In genomic region chr17:41119696-41120690, GRCh38 we compare ENCODE assay signal across 15 cellular contexts. TPM values are rescaled to one million over a fixed set of nuclear protein-coding genes. Genes with fewer than 3 reads are reported as not detected.
DNase-seq lines count a peak whose midpoint lies in the region; ATAC-seq, FAIRE-seq and TF ChIP-seq lines count a peak whose summit lies in the region.
"Not testable (repeated sequence)": the region's sequence is repeated elsewhere in the genome, so short reads cannot be mapped to it uniquely, and the experiment has no call there.
"Had no signal": no experiment of that assay in that cellular context is flagged by ENCODE, and none has a peak within 500 bp of the region (broad histone marks: within the 10 kb centered on the region; RNA-seq: fewer than 3 reads in every experiment).

No MANE protein-coding gene starts in this region.

- H3K4me3 ChIP-seq in adipocyte (ENCODE audit: low read length); mesenchymal stem cell (ENCODE audit: insufficient read depth in 1 of 2, low read depth in 1 of 2, low read length in 2 of 2): not testable (repeated sequence)

- H3K9me3 Mint-ChIP-seq in activated B cell treated with CpG ODN at 0.5 μM for 24 hours; endothelial cell (ENCODE audit: unreplicated experiment); stimulated activated naive B cell treated with anti-CD40 and anti-IgM and Interleukin-4, amounts not matched to agents 10 μg/mL and 1 μg/mL and 100 μg/mL, for 72 hours: not testable (repeated sequence)

- in situ Hi-C loops in KBM-7 (cut with MboI; ENCODE audit: low pct_unique_long_range_greater_than_20kb, low sequenced_read_pairs): not testable (repeated sequence)

- ATAC-seq in activated B cell treated with CpG ODN at 0.5 μM for 24 hours (ENCODE audit: low read depth): peak; percentile 67
- peak; percentile 75 to 78 for ATAC-seq in stimulated activated naive B cell treated with anti-CD40 and anti-IgM and Interleukin-4, amounts not matched to agents 10 μg/mL and 1 μg/mL and 100 μg/mL, for 72 hours (replicated peaks)

- H3K4me1 ChIP-seq in adipocyte (ENCODE audit: control insufficient read depth, insufficient read depth, low read length); mesenchymal stem cell (ENCODE audit: control insufficient read depth, insufficient read depth, low read depth, low read length): not testable (repeated sequence)

- H3K36me3 ChIP-seq in adipocyte (ENCODE audit: control insufficient read depth, insufficient read depth, low read length, severe bottlenecking); mesenchymal stem cell (ENCODE audit: control insufficient read depth in 1 of 2, insufficient read depth in 2 of 2, low read depth in 1 of 2, low read length in 2 of 2): not testable (repeated sequence)

- H2BK120ac ChIP-seq in mesenchymal stem cell (ENCODE audit: low read depth, low read length): not testable (repeated sequence)

- H2AK5ac ChIP-seq in mesenchymal stem cell (ENCODE audit: low read length, severe bottlenecking): peak overlapping the region; percentile 56

- H2AFZ ChIP-seq in mesenchymal stem cell (ENCODE audit: low read depth, low read length): not testable (repeated sequence)

- intact Hi-C loops in activated B cell treated with CpG ODN at 0.5 μM for 24 hours (cut with micrococcal nuclease): loop anchor here (5.0 kb wide), 1 partner anchor 202 kb away; no protein-coding TSS in a partner anchor

- not testable (repeated sequence) for H3K9ac ChIP-seq in adipocyte (ENCODE audit: low read length); mesenchymal stem cell (ENCODE audit: low read length)

- peak overlapping the region; percentile 81 for H3K27ac Mint-ChIP-seq in activated B cell treated with CpG ODN at 0.5 μM for 24 hours
- peak overlapping the region; percentile 54 for H3K27ac Mint-ChIP-seq in endothelial cell (ENCODE audit: unreplicated experiment)
- peak overlapping the region; percentile 88 for H3K27ac Mint-ChIP-seq in stimulated activated naive B cell treated with anti-CD40 and anti-IgM and Interleukin-4, amounts not matched to agents 10 μg/mL and 1 μg/mL and 100 μg/mL, for 72 hours

- POLR2A ChIA-PET in activated B cell treated with CpG ODN at 0.5 μM for 24 hours (lab: Charles Lee): interaction anchor here (1.0 kb wide), 1 partner anchor 202 kb away, joined by 3 read pairs; no protein-coding TSS in a partner anchor

- not testable (repeated sequence) for H3K14ac ChIP-seq in mesenchymal stem cell (ENCODE audit: low read length in 2 of 2)

- H3K79me1 ChIP-seq in mesenchymal stem cell (replicated peaks; ENCODE audit: low read length, poor library complexity, severe bottlenecking): not testable (repeated sequence)

- 60% methylated on average over 5 of the region's 11 CpGs for WGBS in mesenchymal stem cell

- FAIRE-seq in RCC 7860 (lab: Jason Lieb, UNC): peak; percentile 54

- H3K4ac ChIP-seq in mesenchymal stem cell (ENCODE audit: low read depth in 1 of 2, low read length in 2 of 2): not testable (repeated sequence)

- peak; percentile 70 for DNase-seq in EH (ENCODE audit: low read depth)
- DNase-seq in KBM-7: peak; percentile 91
- not testable (repeated sequence) for DNase-seq in RCC 7860 (ENCODE audit: low spot score); activated B cell treated with CpG ODN at 0.5 μM for 24 hours; endothelial cell (ENCODE audit: low spot score); stimulated activated naive B cell treated with anti-CD40 and anti-IgM and Interleukin-4, amounts not matched to agents 10 μg/mL and 1 μg/mL and 100 μg/mL, for 72 hours
- peak; percentile 46 for DNase-seq in adipocyte (ENCODE audit: low read depth)
- DNase-seq in mesenchymal stem cell: peak; percentile 14

- H3K4me2 ChIP-seq in mesenchymal stem cell (ENCODE audit: low read length, poor library complexity, severe bottlenecking): not testable (repeated sequence)

- not testable (repeated sequence) for H3K27ac ChIP-seq in mesenchymal stem cell (ENCODE audit: low read length, poor library complexity, severe bottlenecking)

- not testable (repeated sequence) for H3K36me3 Mint-ChIP-seq in activated B cell treated with CpG ODN at 0.5 μM for 24 hours (ENCODE audit: low read depth); endothelial cell (ENCODE audit: low read depth, unreplicated experiment); stimulated activated naive B cell treated with anti-CD40 and anti-IgM and Interleukin-4, amounts not matched to agents 10 μg/mL and 1 μg/mL and 100 μg/mL, for 72 hours

- H3K27me3 ChIP-seq in adipocyte (replicated peaks; ENCODE audit: control insufficient read depth, insufficient read depth, low read length); mesenchymal stem cell (ENCODE audit: control insufficient read depth in 1 of 2, insufficient read depth in 1 of 2, low read length in 2 of 2): not testable (repeated sequence)

- peaks cover 10% of the 10 kb centered on the region for H3K27me3 Mint-ChIP-seq in activated B cell treated with CpG ODN at 0.5 μM for 24 hours
- H3K27me3 Mint-ChIP-seq in endothelial cell (ENCODE audit: unreplicated experiment); stimulated activated naive B cell treated with anti-CD40 and anti-IgM and Interleukin-4, amounts not matched to agents 10 μg/mL and 1 μg/mL and 100 μg/mL, for 72 hours: not testable (repeated sequence)

- H3K4me3 Mint-ChIP-seq in activated B cell treated with CpG ODN at 0.5 μM for 24 hours: peak overlapping the region; percentile 36
- not testable (repeated sequence) for H3K4me3 Mint-ChIP-seq in endothelial cell (ENCODE audit: unreplicated experiment)
- peak overlapping the region; percentile 57 to 69 for H3K4me3 Mint-ChIP-seq in stimulated activated naive B cell treated with anti-CD40 and anti-IgM and Interleukin-4, amounts not matched to agents 10 μg/mL and 1 μg/mL and 100 μg/mL, for 72 hours

- H2BK15ac ChIP-seq in mesenchymal stem cell (ENCODE audit: low read depth, poor library complexity, severe bottlenecking): not testable (repeated sequence)

- not testable (repeated sequence) for TF ChIP-seq CTCF in activated B cell treated with CpG ODN at 0.5 μM for 24 hours (IDR thresholded peaks at IDR 0.05); endothelial cell (IDR thresholded peaks at IDR 0.05; ENCODE audit: unreplicated experiment)

- H3K23ac ChIP-seq in mesenchymal stem cell (ENCODE audit: low read length in 2 of 2): not testable (repeated sequence)

- H2BK5ac ChIP-seq in mesenchymal stem cell (ENCODE audit: low read depth, low read length, poor library complexity, severe bottlenecking): not testable (repeated sequence)

- not testable (repeated sequence) for H3K9me3 ChIP-seq in adipocyte (ENCODE audit: control insufficient read depth, low read length); mesenchymal stem cell (ENCODE audit: control insufficient read depth, low read length)

- CTCF ChIA-PET in activated B cell treated with CpG ODN at 0.5 μM for 24 hours (lab: Charles Lee): interaction anchor here (0.8 kb wide), 1 partner anchor 202 kb away, joined by 3 read pairs; no protein-coding TSS in a partner anchor

- not testable (repeated sequence) for H3K18ac ChIP-seq in mesenchymal stem cell (ENCODE audit: low read depth in 1 of 2, low read length in 2 of 2)

- H2BK12ac ChIP-seq in mesenchymal stem cell (ENCODE audit: low read length in 2 of 2): not testable (repeated sequence)

- H3K4me1 Mint-ChIP-seq in activated B cell treated with CpG ODN at 0.5 μM for 24 hours: peaks cover 56% of the 10 kb centered on the region
- not testable (repeated sequence) for H3K4me1 Mint-ChIP-seq in endothelial cell (ENCODE audit: unreplicated experiment)
- H3K4me1 Mint-ChIP-seq in stimulated activated naive B cell treated with anti-CD40 and anti-IgM and Interleukin-4, amounts not matched to agents 10 μg/mL and 1 μg/mL and 100 μg/mL, for 72 hours: peaks cover 44 to 74% of the 10 kb centered on the region in 2 donors

- not testable (repeated sequence) for H4K8ac ChIP-seq in mesenchymal stem cell (ENCODE audit: low read length)

- not testable (repeated sequence) for H4K91ac ChIP-seq in mesenchymal stem cell (ENCODE audit: low read length)

RNA-seq across cellular contexts. Expression of gene KRTAP4-11, which starts 1.8 kb away (rescaled TPM):
- total RNA-seq in activated B cell treated with CpG ODN at 0.5 μM for 24 hours: not detected in 2 replicates
- total RNA-seq in endothelial cell (ENCODE audit: unreplicated experiment): not detected
- polyA plus RNA-seq in mesenchymal stem cell (2013, experiment 1 of 2): not detected
- not detected for polyA plus RNA-seq in mesenchymal stem cell (2013, experiment 2 of 2)
- total RNA-seq: Calu3, H7, hepatocyte, left ventricle myocardium superior, Peyer's patch, subcutaneous adipose tissue, ureter had no signal
- polyA plus RNA-seq: hepatocyte had no signal

RNA-seq across cellular contexts. Expression of gene KRTAP4-12, which starts 4.0 kb away (rescaled TPM):
- not detected in 2 replicates for total RNA-seq in activated B cell treated with CpG ODN at 0.5 μM for 24 hours
- not detected for total RNA-seq in endothelial cell (ENCODE audit: unreplicated experiment)
- not detected for polyA plus RNA-seq in mesenchymal stem cell (2013, experiment 1 of 2)
- polyA plus RNA-seq in mesenchymal stem cell (2013, experiment 2 of 2): not detected
- total RNA-seq: Calu3, H7, hepatocyte, left ventricle myocardium superior, Peyer's patch, subcutaneous adipose tissue, ureter had no signal
- polyA plus RNA-seq: hepatocyte had no signal

RNA-seq across cellular contexts. Expression of gene KRTAP4-9, which starts 14.8 kb away (rescaled TPM):
- total RNA-seq in activated B cell treated with CpG ODN at 0.5 μM for 24 hours (not detected in 2 replicates), endothelial cell (ENCODE audit: unreplicated experiment) (not detected)
- polyA plus RNA-seq in mesenchymal stem cell (2013, experiment 1 of 2): not detected
- polyA plus RNA-seq in mesenchymal stem cell (2013, experiment 2 of 2): not detected
- total RNA-seq: Calu3, H7, hepatocyte, left ventricle myocardium superior, Peyer's patch, subcutaneous adipose tissue, ureter had no signal
- polyA plus RNA-seq: hepatocyte had no signal

RNA-seq across cellular contexts. Expression of gene KRTAP4-16, which starts 18.0 kb away (rescaled TPM):
- total RNA-seq in activated B cell treated with CpG ODN at 0.5 μM for 24 hours: not detected in 2 replicates
- total RNA-seq in endothelial cell (ENCODE audit: unreplicated experiment): not detected
- polyA plus RNA-seq in mesenchymal stem cell (2013, experiment 1 of 2): not detected
- polyA plus RNA-seq in mesenchymal stem cell (2013, experiment 2 of 2): not detected
- total RNA-seq: Calu3, H7, hepatocyte, left ventricle myocardium superior, Peyer's patch, subcutaneous adipose tissue, ureter had no signal
- polyA plus RNA-seq: hepatocyte had no signal

RNA-seq across cellular contexts. Expression of gene KRTAP4-6, which starts 20.4 kb away (rescaled TPM):
- not detected in 2 replicates for total RNA-seq in activated B cell treated with CpG ODN at 0.5 μM for 24 hours
- not detected for total RNA-seq in endothelial cell (ENCODE audit: unreplicated experiment)
- polyA plus RNA-seq in mesenchymal stem cell (2013, experiment 1 of 2): not detected
- not detected for polyA plus RNA-seq in mesenchymal stem cell (2013, experiment 2 of 2)
- total RNA-seq: Calu3, H7, hepatocyte, left ventricle myocardium superior, Peyer's patch, subcutaneous adipose tissue, ureter had no signal
- polyA plus RNA-seq: hepatocyte had no signal
